ENCODE assay signal across 12 cellular contexts in the genomic region with DNA sequence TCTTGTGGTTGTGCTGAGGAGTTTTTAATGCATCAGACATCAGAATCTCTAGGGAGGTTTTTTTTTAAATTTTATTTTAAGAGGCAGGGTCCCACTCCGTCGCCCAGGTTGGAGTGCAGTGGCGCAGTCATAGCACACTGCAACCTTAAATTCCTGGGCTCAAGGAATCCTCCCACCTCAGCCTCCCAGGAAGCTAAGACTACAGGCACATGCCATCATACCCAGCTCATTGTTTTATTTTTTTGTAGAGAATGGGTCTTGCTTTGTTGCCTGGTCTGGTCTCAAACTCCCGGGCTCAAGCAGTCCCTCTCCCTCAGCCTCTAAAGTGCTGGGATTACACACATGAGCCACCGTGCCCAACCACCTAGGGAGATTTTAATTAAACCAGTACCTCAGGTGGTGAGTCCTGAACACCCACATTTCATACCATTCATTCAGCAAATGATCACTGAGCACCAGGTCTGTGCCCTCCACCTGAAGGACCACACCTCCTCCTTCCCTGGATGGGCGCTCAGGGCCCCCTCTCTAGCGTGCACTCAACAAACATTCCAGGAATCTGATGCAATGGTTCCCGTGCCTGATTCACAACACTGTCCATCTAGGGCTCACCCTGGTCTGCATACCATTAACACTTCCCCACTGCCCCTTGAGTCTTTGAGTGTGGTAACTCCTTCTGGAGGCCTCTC. TPM values are rescaled to one million over a fixed set of nuclear protein-coding genes. Genes with fewer than 3 reads are reported as not detected.
A peak's percentile ranks its signal among the peaks of the same experiment; 100 is the strongest.
DNase-seq lines count a peak whose midpoint lies in the region; ATAC-seq and TF ChIP-seq lines count a peak whose summit lies in the region.
"Had no signal": no experiment of that assay in that cellular context is flagged by ENCODE, and none has a peak within 500 bp of the region (broad histone marks: within the 10 kb centered on the region; RNA-seq: fewer than 3 reads in every experiment).

No MANE protein-coding gene starts in this region.

- CTCF ChIA-PET in activated B cell treated with CpG ODN at 0.5 μM for 24 hours (lab: Charles Lee) = no interaction called here

- H3K4me2 ChIP-seq in hepatocyte = no peak overlapping the region

- no peaks in the 10 kb centered on the region for H3K9me3 Mint-ChIP-seq in activated naive CD8-positive, alpha-beta T cell treated with anti-CD3 and anti-CD28 coated beads, Interleukin-2, amount 10 ng/mL, durations not matched to agents 7 days and 5 days
- H3K9me3 Mint-ChIP-seq in activated naive CD8-positive, alpha-beta T cell treated with anti-CD3 and anti-CD28 coated beads for 36 hours = no peaks in the 10 kb centered on the region
- H3K9me3 Mint-ChIP-seq in activated B cell treated with CpG ODN at 0.5 μM for 24 hours = no peaks in the 10 kb centered on the region

- H3K36me3 Mint-ChIP-seq in activated naive CD8-positive, alpha-beta T cell treated with anti-CD3 and anti-CD28 coated beads, Interleukin-2, amount 10 ng/mL, durations not matched to agents 7 days and 5 days = no peaks in the 10 kb centered on the region
- no peaks in the 10 kb centered on the region for H3K36me3 Mint-ChIP-seq in activated naive CD8-positive, alpha-beta T cell treated with anti-CD3 and anti-CD28 coated beads for 36 hours
- H3K36me3 Mint-ChIP-seq in activated B cell treated with CpG ODN at 0.5 μM for 24 hours (ENCODE audit: low read depth) = no peaks in the 10 kb centered on the region

- ATAC-seq in activated naive CD8-positive, alpha-beta T cell treated with anti-CD3 and anti-CD28 coated beads, Interleukin-2, amount 10 ng/mL, durations not matched to agents 7 days and 5 days (ENCODE audit: low read depth) = no peak
- ATAC-seq in activated B cell treated with CpG ODN at 0.5 μM for 24 hours (ENCODE audit: low read depth) = no peak
- peak; percentile 48 to 88 for ATAC-seq in upper lobe of left lung (ENCODE audit: low FRiP score in 2 of 2)
- ATAC-seq in GM21576 (IDR thresholded peaks at IDR 0.05; ENCODE audit: unreplicated experiment) = no peak
- no peak for ATAC-seq in GM18867 (IDR thresholded peaks at IDR 0.05; ENCODE audit: unreplicated experiment)

- no peak overlapping the region for H3K4me3 Mint-ChIP-seq in activated naive CD8-positive, alpha-beta T cell treated with anti-CD3 and anti-CD28 coated beads, Interleukin-2, amount 10 ng/mL, durations not matched to agents 7 days and 5 days
- H3K4me3 Mint-ChIP-seq in activated naive CD8-positive, alpha-beta T cell treated with anti-CD3 and anti-CD28 coated beads for 36 hours = no peak overlapping the region
- H3K4me3 Mint-ChIP-seq in activated B cell treated with CpG ODN at 0.5 μM for 24 hours = no peak overlapping the region

- H2AFZ ChIP-seq in hepatocyte = no peak overlapping the region

- H3K36me3 ChIP-seq in hepatocyte (replicated peaks; ENCODE audit: insufficient read depth, low read depth) (no peaks in the 10 kb centered on the region), upper lobe of left lung (no peaks in the 10 kb centered on the region)
- H3K36me3 ChIP-seq: WERI-Rb-1 had no signal

- H3K27ac ChIP-seq in hepatocyte (peak overlapping the region; percentile 65), upper lobe of left lung (peak overlapping the region in 2 of 4 donors; percentile 44)
- H3K27ac ChIP-seq: WERI-Rb-1 had no signal

- H3K9me2 ChIP-seq in hepatocyte (replicated peaks; ENCODE audit: insufficient read depth) = no peaks in the 10 kb centered on the region

- intact Hi-C loops in activated B cell treated with CpG ODN at 0.5 μM for 24 hours (cut with micrococcal nuclease) = no loop called here

- TF ChIP-seq CTCF in activated B cell treated with CpG ODN at 0.5 μM for 24 hours (IDR thresholded peaks at IDR 0.05) (no peak), hepatocyte (IDR thresholded peaks at IDR 0.05; ENCODE audit: poor library complexity) (no peak), upper lobe of left lung (IDR thresholded peaks at IDR 0.05) (no peak)

- peak overlapping the region; percentile 40 for H3K27ac Mint-ChIP-seq in activated naive CD8-positive, alpha-beta T cell treated with anti-CD3 and anti-CD28 coated beads, Interleukin-2, amount 10 ng/mL, durations not matched to agents 7 days and 5 days
- no peak overlapping the region for H3K27ac Mint-ChIP-seq in activated naive CD8-positive, alpha-beta T cell treated with anti-CD3 and anti-CD28 coated beads for 36 hours
- H3K27ac Mint-ChIP-seq in activated B cell treated with CpG ODN at 0.5 μM for 24 hours = peak overlapping the region; percentile 24

- TF ChIP-seq POLR2A in upper lobe of left lung (IDR thresholded peaks at IDR 0.05) = no peak

- H3K4me1 Mint-ChIP-seq in activated naive CD8-positive, alpha-beta T cell treated with anti-CD3 and anti-CD28 coated beads, Interleukin-2, amount 10 ng/mL, durations not matched to agents 7 days and 5 days = peaks cover 21% of the 10 kb centered on the region
- peaks cover 10% of the 10 kb centered on the region for H3K4me1 Mint-ChIP-seq in activated naive CD8-positive, alpha-beta T cell treated with anti-CD3 and anti-CD28 coated beads for 36 hours
- peaks cover 43% of the 10 kb centered on the region for H3K4me1 Mint-ChIP-seq in activated B cell treated with CpG ODN at 0.5 μM for 24 hours

- no peaks in the 10 kb centered on the region for H3K9me3 ChIP-seq in hepatocyte (ENCODE audit: low read depth)
- no peaks in the 10 kb centered on the region for H3K9me3 ChIP-seq in upper lobe of left lung

- TF ChIP-seq EP300 in upper lobe of left lung (IDR thresholded peaks at IDR 0.05) = peak in 1 of 4 donors; percentile 56

- no peak overlapping the region for H3K4me3 ChIP-seq in hepatocyte
- no peak overlapping the region for H3K4me3 ChIP-seq in upper lobe of left lung

- no peaks in the 10 kb centered on the region for H3K79me2 ChIP-seq in hepatocyte

- peaks cover 29% of the 10 kb centered on the region for H3K4me1 ChIP-seq in hepatocyte (ENCODE audit: insufficient read depth)
- peaks cover 18 to 52% (median 29%) of the 10 kb centered on the region in 4 donors for H3K4me1 ChIP-seq in upper lobe of left lung

- H3K27me3 ChIP-seq in hepatocyte (no peaks in the 10 kb centered on the region), upper lobe of left lung (no peaks in the 10 kb centered on the region)

- peaks cover 2% of the 10 kb centered on the region for H3K27me3 Mint-ChIP-seq in activated naive CD8-positive, alpha-beta T cell treated with anti-CD3 and anti-CD28 coated beads, Interleukin-2, amount 10 ng/mL, durations not matched to agents 7 days and 5 days
- H3K27me3 Mint-ChIP-seq in activated naive CD8-positive, alpha-beta T cell treated with anti-CD3 and anti-CD28 coated beads for 36 hours = no peaks in the 10 kb centered on the region
- no peaks in the 10 kb centered on the region for H3K27me3 Mint-ChIP-seq in activated B cell treated with CpG ODN at 0.5 μM for 24 hours

- WGBS in hepatocyte (ENCODE audit: low lambda C conversion rate, missing lambda C conversion rate) = 67% methylated on average over 8 of the region's 8 CpGs
- WGBS in upper lobe of left lung, 2 donors = 75 to 76% methylated on average over 8 of the region's 8 CpGs

- DNase-seq in activated naive CD8-positive, alpha-beta T cell treated with anti-CD3 and anti-CD28 coated beads, Interleukin-2, amount 10 ng/mL, durations not matched to agents 7 days and 5 days = no peak
- no peak for DNase-seq in activated naive CD8-positive, alpha-beta T cell treated with anti-CD3 and anti-CD28 coated beads for 36 hours
- DNase-seq in activated B cell treated with CpG ODN at 0.5 μM for 24 hours = no peak
- DNase-seq in hepatocyte (ENCODE audit: low spot score) = peak; percentile 61
- DNase-seq in upper lobe of left lung = peak in 1 of 2 donors; percentile 68
- no peak for DNase-seq in RPMI8226
- DNase-seq: effector CD4-positive, alpha-beta T cell; NCI-H2081; occipital lobe; WERI-Rb-1 had no signal

- no peaks in the 10 kb centered on the region for H4K20me1 ChIP-seq in hepatocyte (ENCODE audit: insufficient read depth, poor library complexity, severe bottlenecking)

- POLR2A ChIA-PET in activated naive CD8-positive, alpha-beta T cell treated with anti-CD3 and anti-CD28 coated beads, Interleukin-2, amount 10 ng/mL, durations not matched to agents 7 days and 5 days (lab: Charles Lee) = interaction anchor here (0.9 kb wide), 1 partner anchor 9 kb away, joined by 3 read pairs; a partner anchor contains a TSS
- POLR2A ChIA-PET in activated B cell treated with CpG ODN at 0.5 μM for 24 hours (lab: Charles Lee) = interaction anchor here (1.8 kb wide), 1 partner anchor 10 kb away, joined by 10 read pairs; a partner anchor contains a TSS

RNA-seq across cellular contexts. Expression of a gene that starts 9.5 kb away (rescaled TPM):
- 100 to 1,000 TPM; 803 to 821 TPM for total RNA-seq in activated naive CD8-positive, alpha-beta T cell treated with anti-CD3 and anti-CD28 coated beads, Interleukin-2, amount 10 ng/mL, durations not matched to agents 7 days and 5 days
- total RNA-seq in activated naive CD8-positive, alpha-beta T cell treated with anti-CD3 and anti-CD28 coated beads for 36 hours = 100 to 1,000 TPM; 551 to 554 TPM
- 714 and 755 TPM in 2 replicates for total RNA-seq in activated B cell treated with CpG ODN at 0.5 μM for 24 hours
- total RNA-seq in hepatocyte = 149 and 188 TPM in 2 replicates
- 125 and 140 TPM in 2 replicates for polyA plus RNA-seq in hepatocyte
- 100 to 1,000 TPM; 486 to 925 (median 599) TPM for total RNA-seq in upper lobe of left lung

Comparison
In these comparisons a context has a peak if more than half of its experiments do, and no peak if none do; other contexts are left out.
1. ATAC-seq: peak in upper lobe of left lung (2 of 2); none in activated naive CD8-positive, alpha-beta T cell treated with anti-CD3 and anti-CD28 coated beads, Interleukin-2, amount 10 ng/mL, durations not matched to agents 7 days and 5 days (single experiment), activated B cell treated with CpG ODN at 0.5 μM for 24 hours (single experiment), GM21576 (single experiment) and GM18867 (single experiment).